ENCODE assay signal across 21 cellular contexts in the genomic region with DNA sequence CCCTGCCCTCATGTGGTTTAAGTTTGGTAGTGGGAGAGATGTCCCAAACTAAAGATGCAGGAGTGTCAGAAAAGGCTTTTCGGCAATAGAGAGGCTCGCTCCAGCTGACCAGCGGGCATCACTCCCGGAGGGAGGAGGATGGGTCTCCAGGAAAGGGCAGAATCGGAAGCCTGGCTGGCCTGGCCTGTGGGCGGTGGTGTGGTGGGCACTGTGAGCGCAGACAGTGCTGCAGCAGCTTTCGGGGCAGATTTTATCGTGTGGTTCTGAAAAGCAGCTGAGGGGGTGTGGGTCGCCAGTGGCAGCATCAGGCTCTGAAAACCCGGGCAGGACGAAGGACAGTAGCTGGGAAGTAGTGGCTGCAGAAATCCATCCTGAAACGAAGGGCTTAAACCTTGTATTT. TPM values are rescaled to one million over a fixed set of nuclear protein-coding genes. Genes with fewer than 3 reads are reported as not detected.
A peak's percentile ranks its signal among the peaks of the same experiment; 100 is the strongest.
DNase-seq lines count a peak whose midpoint lies in the region; ATAC-seq, FAIRE-seq and TF ChIP-seq lines count a peak whose summit lies in the region.
"Had no signal": no experiment of that assay in that cellular context is flagged by ENCODE, and none has a peak within 500 bp of the region (broad histone marks: within the 10 kb centered on the region; RNA-seq: fewer than 3 reads in every experiment).

No MANE protein-coding gene starts in this region.

- H3K36me3 Mint-ChIP-seq in activated naive CD8-positive, alpha-beta T cell treated with anti-CD3 and anti-CD28 coated beads, Interleukin-2, amount 50 U/mL, for 24 hours (ENCODE audit: low read depth), result peaks cover 56% of the 10 kb centered on the region
- H3K36me3 Mint-ChIP-seq in activated naive CD8-positive, alpha-beta T cell treated with anti-CD3 and anti-CD28 coated beads for 36 hours, result peaks cover 40% of the 10 kb centered on the region

- no peak overlapping the region for H4K8ac ChIP-seq in IMR-90 (ENCODE audit: low read depth in 2 of 2, low read length in 2 of 2)

- H3K4me2 ChIP-seq in IMR-90 (ENCODE audit: low read depth, low read length), result no peak overlapping the region
- H3K4me2 ChIP-seq: KMS-11 had no signal

- H3K27me3 ChIP-seq in IMR-90 (ENCODE audit: control insufficient read depth, insufficient read depth, low read length), result no peaks in the 10 kb centered on the region
- no peaks in the 10 kb centered on the region for H3K27me3 ChIP-seq in aorta (ENCODE audit: control insufficient read depth in 1 of 2, insufficient read depth in 2 of 2, low read length in 1 of 2)
- H3K27me3 ChIP-seq: Peyer's patch had no signal

- H2AFZ ChIP-seq in IMR-90 (replicated peaks; ENCODE audit: low read length, poor library complexity), result no peak overlapping the region

- no peak overlapping the region for H2BK120ac ChIP-seq in IMR-90 (ENCODE audit: low read depth, low read length)

- H2AK5ac ChIP-seq in IMR-90 (ENCODE audit: low read depth, low read length), result no peak overlapping the region

- no peak overlapping the region for H3K4me3 ChIP-seq in IMR-90 (ENCODE audit: insufficient read depth, low read depth, low read length)
- no peak overlapping the region for H3K4me3 ChIP-seq in coronary artery
- no peak overlapping the region for H3K4me3 ChIP-seq in aorta (ENCODE audit: low read length in 2 of 2)
- H3K4me3 ChIP-seq: Peyer's patch had no signal

- TF ChIP-seq CTCF in IMR-90 (conservative IDR thresholded peaks at IDR 0.05; ENCODE audit: low read depth, low read length) (no peak), coronary artery (IDR thresholded peaks at IDR 0.05) (no peak)

- intact Hi-C loops in IMR-90 (cut with micrococcal nuclease) (no loop called here), sciatic nerve (cut with DNase I) (no loop called here), aorta (cut with DNase I) (no loop called here)

- DNase-seq in activated naive CD8-positive, alpha-beta T cell treated with anti-CD3 and anti-CD28 coated beads, Interleukin-2, amount 50 U/mL, for 24 hours, result no peak
- DNase-seq in activated naive CD8-positive, alpha-beta T cell treated with anti-CD3 and anti-CD28 coated beads for 36 hours, result no peak
- DNase-seq in IMR-90 (no peak), coronary artery (ENCODE audit: low spot score) (peak; percentile 26), sciatic nerve (ENCODE audit: low spot score) (peak; percentile 50), aorta (no peak), caudate nucleus (lab: John Stamatoyannopoulos, UW) (no peak), RCC 7860 (ENCODE audit: low spot score) (no peak)
- DNase-seq: DMS 273 treated with DMSO at 0.1 percent for 48 hours; DND-41; H7; HFFc6; MV-4-11; NCI-H1694 treated with DMSO at 0.1 percent for 48 hours; NCI-H510A; NCI-H748 treated with DMSO at 0.1 percent for 48 hours; NK-92 treated with Interleukin-12 subunit alpha and Interleukin-12 subunit beta, amount 100 ng/mL, for 24 hours; Peyer's patch; SHP77 had no signal

- peak overlapping the region; percentile 9 for H2AK9ac ChIP-seq in IMR-90 (replicated peaks; ENCODE audit: low read depth, low read length, poor library complexity)

- H3K9me3 ChIP-seq in IMR-90 (ENCODE audit: control insufficient read depth, insufficient read depth, low read length), result no peaks in the 10 kb centered on the region
- H3K9me3 ChIP-seq in aorta (ENCODE audit: control insufficient read depth, low read length), result no peaks in the 10 kb centered on the region
- H3K9me3 ChIP-seq: Peyer's patch had no signal

- CTCF ChIA-PET in IMR-90 (lab: Yijun Ruan, JAX), result no interaction called here

- H3K9me3 Mint-ChIP-seq in activated naive CD8-positive, alpha-beta T cell treated with anti-CD3 and anti-CD28 coated beads, Interleukin-2, amount 50 U/mL, for 24 hours, result no peaks in the 10 kb centered on the region
- H3K9me3 Mint-ChIP-seq in activated naive CD8-positive, alpha-beta T cell treated with anti-CD3 and anti-CD28 coated beads for 36 hours, result no peaks in the 10 kb centered on the region
- H3K9me3 Mint-ChIP-seq: HFFc6 had no signal

- no peak overlapping the region for H3K9ac ChIP-seq in IMR-90 (ENCODE audit: low read depth, low read length)
- H3K9ac ChIP-seq: KMS-11 had no signal

- no peak overlapping the region for H4K91ac ChIP-seq in IMR-90 (ENCODE audit: insufficient read depth, low read depth, low read length)

- no peak for TF ChIP-seq RAD21 in IMR-90 (IDR thresholded peaks at IDR 0.05; ENCODE audit: low read length)

- H3K27me3 Mint-ChIP-seq in activated naive CD8-positive, alpha-beta T cell treated with anti-CD3 and anti-CD28 coated beads, Interleukin-2, amount 50 U/mL, for 24 hours, result no peaks in the 10 kb centered on the region
- no peaks in the 10 kb centered on the region for H3K27me3 Mint-ChIP-seq in activated naive CD8-positive, alpha-beta T cell treated with anti-CD3 and anti-CD28 coated beads for 36 hours

- H3K27ac ChIP-seq in IMR-90 (ENCODE audit: insufficient read depth, low read length) (no peak overlapping the region), coronary artery (no peak overlapping the region), aorta (ENCODE audit: low read depth in 1 of 2, low read length in 2 of 2) (no peak overlapping the region), caudate nucleus (ENCODE audit: low read depth, low read length) (no peak overlapping the region)
- H3K27ac ChIP-seq: KMS-11, Peyer's patch had no signal

- in situ Hi-C loops in IMR-90 (cut with MboI; ENCODE audit: low sequenced_read_pairs), result no loop called here

- H2BK5ac ChIP-seq in IMR-90 (ENCODE audit: low read depth, low read length, poor library complexity, severe bottlenecking), result no peak overlapping the region

- H3K27ac Mint-ChIP-seq in activated naive CD8-positive, alpha-beta T cell treated with anti-CD3 and anti-CD28 coated beads, Interleukin-2, amount 50 U/mL, for 24 hours, result peak overlapping the region; percentile 27
- H3K27ac Mint-ChIP-seq in activated naive CD8-positive, alpha-beta T cell treated with anti-CD3 and anti-CD28 coated beads for 36 hours, result no peak overlapping the region
- H3K27ac Mint-ChIP-seq: HFFc6 had no signal

- H2BK20ac ChIP-seq in IMR-90 (ENCODE audit: low read depth, low read length), result no peak overlapping the region

- peaks cover 50% of the 10 kb centered on the region for H3K4me1 Mint-ChIP-seq in activated naive CD8-positive, alpha-beta T cell treated with anti-CD3 and anti-CD28 coated beads, Interleukin-2, amount 50 U/mL, for 24 hours
- H3K4me1 Mint-ChIP-seq in activated naive CD8-positive, alpha-beta T cell treated with anti-CD3 and anti-CD28 coated beads for 36 hours, result peaks cover 50% of the 10 kb centered on the region

- H3K14ac ChIP-seq in IMR-90 (replicated peaks; ENCODE audit: low read depth, low read length), result no peak overlapping the region

- POLR2A ChIA-PET in IMR-90 (lab: Charles Lee; ENCODE audit: unreplicated experiment), result no interaction called here

- dilution Hi-C loops in IMR-90 (cut with HindIII; ENCODE audit: low sequenced_read_pairs, unreplicated experiment), result no loop called here

- H3K4me1 ChIP-seq in IMR-90 (ENCODE audit: control insufficient read depth, insufficient read depth, low read length), result peaks cover 6% of the 10 kb centered on the region; the same call in 1 of the 2 replicates
- no peaks in the 10 kb centered on the region for H3K4me1 ChIP-seq in aorta (ENCODE audit: control insufficient read depth in 1 of 2, insufficient read depth in 2 of 2, low read length in 2 of 2)

- peaks cover 82% of the 10 kb centered on the region for H4K20me1 ChIP-seq in IMR-90 (ENCODE audit: insufficient read depth, low read length)

- H4K5ac ChIP-seq in IMR-90 (ENCODE audit: low read depth, low read length), result no peak overlapping the region

- BruUV-seq in IMR-90 (replicated peaks; lab: Mats Ljungman, UMichigan), result no TSS peak

- H2BK15ac ChIP-seq in IMR-90 (ENCODE audit: low read depth, low read length), result no peak overlapping the region

- no peak for ATAC-seq in activated naive CD8-positive, alpha-beta T cell treated with anti-CD3 and anti-CD28 coated beads, Interleukin-2, amount 50 U/mL, for 24 hours
- ATAC-seq in IMR-90 (ENCODE audit: low read depth) (no peak), sciatic nerve (no peak), aorta (ENCODE audit: low FRiP score) (no peak)
- ATAC-seq: HepG2 had no signal

- H3K18ac ChIP-seq in IMR-90 (ENCODE audit: low read depth, low read length), result no peak overlapping the region

- H3K36me3 ChIP-seq in IMR-90 (ENCODE audit: control insufficient read depth, insufficient read depth, low read length) (peaks cover 65% of the 10 kb centered on the region), aorta (ENCODE audit: control insufficient read depth in 1 of 2, insufficient read depth in 2 of 2, low read length in 1 of 2) (peaks cover 0 to 3% of the 10 kb centered on the region in 2 donors)

- H3K9me1 ChIP-seq in IMR-90 (ENCODE audit: insufficient read depth, low read length), result peaks cover 9% of the 10 kb centered on the region

- 98% methylated on average over 8 of the region's 13 CpGs; no CpG with 5 or more reads in 1 of the 2 experiments for WGBS in IMR-90 (ENCODE audit: extremely low coverage in 2 of 2, insufficient read length in 1 of 2), 2 experiments
- WGBS in aorta, 2 donors, result 90 to 95% methylated on average over 13 of the region's 13 CpGs

- H3K4me3 Mint-ChIP-seq in activated naive CD8-positive, alpha-beta T cell treated with anti-CD3 and anti-CD28 coated beads, Interleukin-2, amount 50 U/mL, for 24 hours, result no peak overlapping the region
- no peak overlapping the region for H3K4me3 Mint-ChIP-seq in activated naive CD8-positive, alpha-beta T cell treated with anti-CD3 and anti-CD28 coated beads for 36 hours
- H3K4me3 Mint-ChIP-seq: HFFc6 had no signal

- no peak for FAIRE-seq in RCC 7860 (lab: Jason Lieb, UNC)
- FAIRE-seq: HepG2 had no signal

- TF ChIP-seq POLR2A in IMR-90 (IDR thresholded peaks at IDR 0.05; ENCODE audit: low read depth, low read length), result no peak

- peaks cover 29 to 62% of the 10 kb centered on the region in 2 experiments for H3K79me1 ChIP-seq in IMR-90 (ENCODE audit: low read depth in 1 of 2, low read length in 2 of 2)

- no peak overlapping the region for H3K56ac ChIP-seq in IMR-90 (ENCODE audit: extremely low read depth, insufficient read depth, low read length)

- no peak overlapping the region for H3K23ac ChIP-seq in IMR-90 (ENCODE audit: low read depth, low read length)

- H3K4ac ChIP-seq in IMR-90 (ENCODE audit: low read depth, low read length), result no peak overlapping the region

RNA-seq across cellular contexts. Expression of gene BNIP3, which starts 12.8 kb away (rescaled TPM):
- 100 to 1,000 TPM; 115 to 121 TPM for total RNA-seq in activated naive CD8-positive, alpha-beta T cell treated with anti-CD3 and anti-CD28 coated beads for 36 hours
- total RNA-seq in IMR-90 (2012; rRNA removed) (134 and 252 TPM in 2 replicates), sciatic nerve (37.9 TPM), aorta (10 to 100 TPM; 29.4 to 32.7 TPM)
- polyA plus RNA-seq in IMR-90 (2012; rRNA removed) (181 and 211 TPM in 2 replicates), aorta (10 to 100 TPM; 17.3 to 20.4 TPM)
- polyA plus RNA-seq in IMR-90 (2012; cell fraction: cytosol; rRNA removed), result 221 and 286 TPM in 2 replicates
- polyA plus RNA-seq in IMR-90 (2012; cell fraction: nucleus; rRNA removed; ENCODE audit: low replicate concordance), result 248 and 274 TPM in 2 replicates

Comparison
In these comparisons a context has a peak if more than half of its experiments do, and no peak if none do; other contexts are left out.
1. DNase-seq: peak in coronary artery (single experiment) and sciatic nerve (single experiment); none in activated naive CD8-positive, alpha-beta T cell treated with anti-CD3 and anti-CD28 coated beads, Interleukin-2, amount 50 U/mL, for 24 hours (single experiment), activated naive CD8-positive, alpha-beta T cell treated with anti-CD3 and anti-CD28 coated beads for 36 hours (single experiment), IMR-90 (single experiment), aorta (0 of 2), caudate nucleus (0 of 61) and RCC 7860 (single experiment).